Comparison of ENCODE assay signal across 1 cellular context in the genomic region with DNA sequence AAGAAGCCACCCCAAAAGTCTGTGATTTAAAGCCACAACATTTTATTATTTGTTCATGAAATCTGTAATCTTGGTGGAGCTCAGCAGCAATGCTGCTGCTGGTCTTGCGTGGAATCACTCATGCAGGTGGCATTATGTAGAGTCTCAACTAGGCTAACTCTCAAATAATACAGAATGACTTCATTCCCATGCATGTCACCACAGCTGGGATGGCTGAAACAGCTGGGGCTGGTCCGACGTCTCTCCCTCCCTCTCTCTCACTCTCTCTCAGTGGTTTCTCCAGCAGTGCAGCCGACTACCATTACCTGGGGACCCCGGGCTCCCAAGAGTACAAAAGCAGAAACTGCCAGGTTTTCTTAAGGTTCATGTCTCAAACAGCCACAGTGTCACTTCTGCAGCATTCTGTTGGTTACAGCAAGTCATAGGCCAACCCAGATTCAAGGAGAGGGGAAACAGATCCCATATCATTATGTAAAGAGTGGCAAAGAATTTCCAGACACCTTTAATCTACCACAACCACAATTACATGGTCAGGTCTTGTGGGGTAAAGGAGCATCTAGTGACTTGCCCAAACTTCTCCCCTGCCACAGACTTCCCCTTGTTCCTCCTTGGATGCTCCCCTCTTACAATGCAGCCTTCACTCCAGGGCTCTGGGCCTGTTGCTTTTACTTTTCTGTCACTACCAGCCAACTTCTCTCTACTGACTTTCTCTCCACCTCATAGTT.
TF ChIP-seq lines count a peak whose summit lies in the region.

No MANE protein-coding gene starts in this region.

TF ChIP-seq in SK-N-SH treated with all-trans-retinoic acid at 6 μM for 48 hours, 23 proteins besides CTCF, POLR2A, EP300 and RAD21 (continued from another document):
- TF ChIP-seq, protein P1, sequence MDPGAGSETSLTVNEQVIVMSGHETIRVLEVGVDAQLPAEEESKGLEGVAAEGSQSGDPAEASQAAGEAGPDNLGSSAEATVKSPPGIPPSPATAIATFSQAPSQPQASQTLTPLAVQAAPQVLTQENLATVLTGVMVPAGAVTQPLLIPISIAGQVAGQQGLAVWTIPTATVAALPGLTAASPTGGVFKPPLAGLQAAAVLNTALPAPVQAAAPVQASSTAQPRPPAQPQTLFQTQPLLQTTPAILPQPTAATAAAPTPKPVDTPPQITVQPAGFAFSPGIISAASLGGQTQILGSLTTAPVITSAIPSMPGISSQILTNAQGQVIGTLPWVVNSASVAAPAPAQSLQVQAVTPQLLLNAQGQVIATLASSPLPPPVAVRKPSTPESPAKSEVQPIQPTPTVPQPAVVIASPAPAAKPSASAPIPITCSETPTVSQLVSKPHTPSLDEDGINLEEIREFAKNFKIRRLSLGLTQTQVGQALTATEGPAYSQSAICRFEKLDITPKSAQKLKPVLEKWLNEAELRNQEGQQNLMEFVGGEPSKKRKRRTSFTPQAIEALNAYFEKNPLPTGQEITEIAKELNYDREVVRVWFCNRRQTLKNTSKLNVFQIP (CRISPR knock-in tag; IDR thresholded peaks at IDR 0.05; ENCODE audit: borderline replicate concordance, low read depth): no peak
- TF ChIP-seq PPARA (CRISPR knock-in tag; IDR thresholded peaks at IDR 0.05; ENCODE audit: borderline replicate concordance) (no peak), ZFP3 (CRISPR knock-in tag; IDR thresholded peaks at IDR 0.05) (no peak), TCF4 (CRISPR knock-in tag; IDR thresholded peaks at IDR 0.05; ENCODE audit: borderline replicate concordance) (no peak), ZFP30 (CRISPR knock-in tag; IDR thresholded peaks at IDR 0.05) (no peak)
- TF ChIP-seq, protein P2, sequence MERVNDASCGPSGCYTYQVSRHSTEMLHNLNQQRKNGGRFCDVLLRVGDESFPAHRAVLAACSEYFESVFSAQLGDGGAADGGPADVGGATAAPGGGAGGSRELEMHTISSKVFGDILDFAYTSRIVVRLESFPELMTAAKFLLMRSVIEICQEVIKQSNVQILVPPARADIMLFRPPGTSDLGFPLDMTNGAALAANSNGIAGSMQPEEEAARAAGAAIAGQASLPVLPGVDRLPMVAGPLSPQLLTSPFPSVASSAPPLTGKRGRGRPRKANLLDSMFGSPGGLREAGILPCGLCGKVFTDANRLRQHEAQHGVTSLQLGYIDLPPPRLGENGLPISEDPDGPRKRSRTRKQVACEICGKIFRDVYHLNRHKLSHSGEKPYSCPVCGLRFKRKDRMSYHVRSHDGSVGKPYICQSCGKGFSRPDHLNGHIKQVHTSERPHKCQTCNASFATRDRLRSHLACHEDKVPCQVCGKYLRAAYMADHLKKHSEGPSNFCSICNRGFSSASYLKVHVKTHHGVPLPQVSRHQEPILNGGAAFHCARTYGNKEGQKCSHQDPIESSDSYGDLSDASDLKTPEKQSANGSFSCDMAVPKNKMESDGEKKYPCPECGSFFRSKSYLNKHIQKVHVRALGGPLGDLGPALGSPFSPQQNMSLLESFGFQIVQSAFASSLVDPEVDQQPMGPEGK (CRISPR knock-in tag; IDR thresholded peaks at IDR 0.05; ENCODE audit: borderline replicate concordance): no peak
- TF ChIP-seq, protein P3, sequence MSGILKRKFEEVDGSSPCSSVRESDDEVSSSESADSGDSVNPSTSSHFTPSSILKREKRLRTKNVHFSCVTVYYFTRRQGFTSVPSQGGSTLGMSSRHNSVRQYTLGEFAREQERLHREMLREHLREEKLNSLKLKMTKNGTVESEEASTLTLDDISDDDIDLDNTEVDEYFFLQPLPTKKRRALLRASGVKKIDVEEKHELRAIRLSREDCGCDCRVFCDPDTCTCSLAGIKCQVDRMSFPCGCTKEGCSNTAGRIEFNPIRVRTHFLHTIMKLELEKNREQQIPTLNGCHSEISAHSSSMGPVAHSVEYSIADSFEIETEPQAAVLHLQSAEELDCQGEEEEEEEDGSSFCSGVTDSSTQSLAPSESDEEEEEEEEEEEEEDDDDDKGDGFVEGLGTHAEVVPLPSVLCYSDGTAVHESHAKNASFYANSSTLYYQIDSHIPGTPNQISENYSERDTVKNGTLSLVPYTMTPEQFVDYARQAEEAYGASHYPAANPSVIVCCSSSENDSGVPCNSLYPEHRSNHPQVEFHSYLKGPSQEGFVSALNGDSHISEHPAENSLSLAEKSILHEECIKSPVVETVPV (CRISPR knock-in tag; IDR thresholded peaks at IDR 0.05): no peak
